1 cellular context compared by ENCODE assay signal in the genomic region with DNA sequence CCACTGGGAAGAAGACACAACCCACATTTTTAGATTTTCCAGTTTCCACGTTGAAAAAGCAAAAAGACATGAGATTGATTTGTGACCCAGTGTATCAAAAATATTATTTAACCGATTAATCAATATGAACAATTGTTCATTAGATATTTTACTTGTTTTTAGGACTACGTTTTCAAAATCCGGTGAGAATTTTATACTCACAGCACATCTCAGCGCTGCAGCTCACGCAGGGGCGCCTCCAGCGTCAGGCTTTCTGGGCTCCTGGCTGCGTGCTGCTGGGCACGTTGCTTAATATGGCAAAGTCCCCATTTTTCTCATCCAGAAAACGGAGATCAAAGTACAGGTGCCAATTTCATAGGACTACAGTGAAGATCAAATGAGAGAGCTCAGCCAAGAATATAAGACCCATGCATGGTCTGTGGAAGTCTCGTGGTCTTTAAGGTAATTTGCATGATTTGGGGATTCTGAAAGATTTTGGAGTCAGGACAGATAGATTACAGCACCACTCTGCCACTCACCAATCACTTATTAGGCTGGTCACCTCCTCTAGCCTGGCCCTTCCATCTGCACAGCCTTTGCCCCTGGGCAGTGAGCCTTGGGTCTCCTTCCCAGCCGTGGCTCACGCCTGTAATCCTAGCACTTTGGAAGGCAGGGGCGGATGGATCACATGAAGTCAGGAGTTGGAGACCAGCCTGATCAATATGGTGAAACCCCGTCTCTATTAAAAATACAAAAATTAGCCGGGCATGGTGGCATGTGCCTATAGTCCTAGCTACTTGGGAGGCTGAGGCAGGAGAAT.
TF ChIP-seq lines count a peak whose summit lies in the region.

No MANE protein-coding gene starts in this region.

TF ChIP-seq in HepG2, 621 proteins besides CTCF, POLR2A, EP300 and RAD21 (continued from another document and continues in another):
- TF ChIP-seq, protein P1, sequence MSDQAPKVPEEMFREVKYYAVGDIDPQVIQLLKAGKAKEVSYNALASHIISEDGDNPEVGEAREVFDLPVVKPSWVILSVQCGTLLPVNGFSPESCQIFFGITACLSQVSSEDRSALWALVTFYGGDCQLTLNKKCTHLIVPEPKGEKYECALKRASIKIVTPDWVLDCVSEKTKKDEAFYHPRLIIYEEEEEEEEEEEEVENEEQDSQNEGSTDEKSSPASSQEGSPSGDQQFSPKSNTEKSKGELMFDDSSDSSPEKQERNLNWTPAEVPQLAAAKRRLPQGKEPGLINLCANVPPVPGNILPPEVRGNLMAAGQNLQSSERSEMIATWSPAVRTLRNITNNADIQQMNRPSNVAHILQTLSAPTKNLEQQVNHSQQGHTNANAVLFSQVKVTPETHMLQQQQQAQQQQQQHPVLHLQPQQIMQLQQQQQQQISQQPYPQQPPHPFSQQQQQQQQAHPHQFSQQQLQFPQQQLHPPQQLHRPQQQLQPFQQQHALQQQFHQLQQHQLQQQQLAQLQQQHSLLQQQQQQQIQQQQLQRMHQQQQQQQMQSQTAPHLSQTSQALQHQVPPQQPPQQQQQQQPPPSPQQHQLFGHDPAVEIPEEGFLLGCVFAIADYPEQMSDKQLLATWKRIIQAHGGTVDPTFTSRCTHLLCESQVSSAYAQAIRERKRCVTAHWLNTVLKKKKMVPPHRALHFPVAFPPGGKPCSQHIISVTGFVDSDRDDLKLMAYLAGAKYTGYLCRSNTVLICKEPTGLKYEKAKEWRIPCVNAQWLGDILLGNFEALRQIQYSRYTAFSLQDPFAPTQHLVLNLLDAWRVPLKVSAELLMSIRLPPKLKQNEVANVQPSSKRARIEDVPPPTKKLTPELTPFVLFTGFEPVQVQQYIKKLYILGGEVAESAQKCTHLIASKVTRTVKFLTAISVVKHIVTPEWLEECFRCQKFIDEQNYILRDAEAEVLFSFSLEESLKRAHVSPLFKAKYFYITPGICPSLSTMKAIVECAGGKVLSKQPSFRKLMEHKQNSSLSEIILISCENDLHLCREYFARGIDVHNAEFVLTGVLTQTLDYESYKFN (CRISPR knock-in tag; conservative IDR thresholded peaks at IDR 0.05) = peak; percentile 55
- TF ChIP-seq MIER3 (CRISPR knock-in tag; IDR thresholded peaks at IDR 0.05; ENCODE audit: borderline replicate concordance) (no peak; the same call in 1 of the 2 replicates), MED8 (CRISPR knock-in tag; IDR thresholded peaks at IDR 0.05; ENCODE audit: insufficient replicate concordance) (no peak), ZSCAN21 (CRISPR knock-in tag; IDR thresholded peaks at IDR 0.05; ENCODE audit: borderline replicate concordance) (no peak), ZNF724P (CRISPR knock-in tag; IDR thresholded peaks at IDR 0.05; ENCODE audit: borderline replicate concordance) (peak; percentile 12; the same call in 1 of the 2 replicates), GATAD1 (CRISPR knock-in tag; IDR thresholded peaks at IDR 0.05) (no peak), ZNF670 (CRISPR knock-in tag; IDR thresholded peaks at IDR 0.05; ENCODE audit: borderline replicate concordance) (peak; percentile 42; the same call in 1 of the 2 replicates), MIER2 (CRISPR knock-in tag; IDR thresholded peaks at IDR 0.05) (no peak), SMYD3 (CRISPR knock-in tag; IDR thresholded peaks at IDR 0.05) (0 out of 2 replicates have a peak, but pooled peaks have one; percentile 21), ZNF333 (CRISPR knock-in tag; IDR thresholded peaks at IDR 0.05; ENCODE audit: borderline replicate concordance) (0 out of 2 replicates have a peak, but pooled peaks have one; percentile 3), MTA1 (CRISPR knock-in tag; IDR thresholded peaks at IDR 0.05; ENCODE audit: borderline replicate concordance) (no peak), ZNF672 (CRISPR knock-in tag; IDR thresholded peaks at IDR 0.05) (no peak), HIVEP1 (CRISPR knock-in tag; IDR thresholded peaks at IDR 0.05) (no peak)
- TF ChIP-seq, protein P2, sequence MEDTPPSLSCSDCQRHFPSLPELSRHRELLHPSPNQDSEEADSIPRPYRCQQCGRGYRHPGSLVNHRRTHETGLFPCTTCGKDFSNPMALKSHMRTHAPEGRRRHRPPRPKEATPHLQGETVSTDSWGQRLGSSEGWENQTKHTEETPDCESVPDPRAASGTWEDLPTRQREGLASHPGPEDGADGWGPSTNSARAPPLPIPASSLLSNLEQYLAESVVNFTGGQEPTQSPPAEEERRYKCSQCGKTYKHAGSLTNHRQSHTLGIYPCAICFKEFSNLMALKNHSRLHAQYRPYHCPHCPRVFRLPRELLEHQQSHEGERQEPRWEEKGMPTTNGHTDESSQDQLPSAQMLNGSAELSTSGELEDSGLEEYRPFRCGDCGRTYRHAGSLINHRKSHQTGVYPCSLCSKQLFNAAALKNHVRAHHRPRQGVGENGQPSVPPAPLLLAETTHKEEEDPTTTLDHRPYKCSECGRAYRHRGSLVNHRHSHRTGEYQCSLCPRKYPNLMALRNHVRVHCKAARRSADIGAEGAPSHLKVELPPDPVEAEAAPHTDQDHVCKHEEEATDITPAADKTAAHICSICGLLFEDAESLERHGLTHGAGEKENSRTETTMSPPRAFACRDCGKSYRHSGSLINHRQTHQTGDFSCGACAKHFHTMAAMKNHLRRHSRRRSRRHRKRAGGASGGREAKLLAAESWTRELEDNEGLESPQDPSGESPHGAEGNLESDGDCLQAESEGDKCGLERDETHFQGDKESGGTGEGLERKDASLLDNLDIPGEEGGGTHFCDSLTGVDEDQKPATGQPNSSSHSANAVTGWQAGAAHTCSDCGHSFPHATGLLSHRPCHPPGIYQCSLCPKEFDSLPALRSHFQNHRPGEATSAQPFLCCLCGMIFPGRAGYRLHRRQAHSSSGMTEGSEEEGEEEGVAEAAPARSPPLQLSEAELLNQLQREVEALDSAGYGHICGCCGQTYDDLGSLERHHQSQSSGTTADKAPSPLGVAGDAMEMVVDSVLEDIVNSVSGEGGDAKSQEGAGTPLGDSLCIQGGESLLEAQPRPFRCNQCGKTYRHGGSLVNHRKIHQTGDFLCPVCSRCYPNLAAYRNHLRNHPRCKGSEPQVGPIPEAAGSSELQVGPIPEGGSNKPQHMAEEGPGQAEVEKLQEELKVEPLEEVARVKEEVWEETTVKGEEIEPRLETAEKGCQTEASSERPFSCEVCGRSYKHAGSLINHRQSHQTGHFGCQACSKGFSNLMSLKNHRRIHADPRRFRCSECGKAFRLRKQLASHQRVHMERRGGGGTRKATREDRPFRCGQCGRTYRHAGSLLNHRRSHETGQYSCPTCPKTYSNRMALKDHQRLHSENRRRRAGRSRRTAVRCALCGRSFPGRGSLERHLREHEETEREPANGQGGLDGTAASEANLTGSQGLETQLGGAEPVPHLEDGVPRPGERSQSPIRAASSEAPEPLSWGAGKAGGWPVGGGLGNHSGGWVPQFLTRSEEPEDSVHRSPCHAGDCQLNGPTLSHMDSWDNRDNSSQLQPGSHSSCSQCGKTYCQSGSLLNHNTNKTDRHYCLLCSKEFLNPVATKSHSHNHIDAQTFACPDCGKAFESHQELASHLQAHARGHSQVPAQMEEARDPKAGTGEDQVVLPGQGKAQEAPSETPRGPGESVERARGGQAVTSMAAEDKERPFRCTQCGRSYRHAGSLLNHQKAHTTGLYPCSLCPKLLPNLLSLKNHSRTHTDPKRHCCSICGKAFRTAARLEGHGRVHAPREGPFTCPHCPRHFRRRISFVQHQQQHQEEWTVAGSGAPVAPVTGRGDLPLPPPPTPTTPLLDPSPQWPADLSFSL (CRISPR knock-in tag; IDR thresholded peaks at IDR 0.05) = no peak
- TF ChIP-seq, protein P3, sequence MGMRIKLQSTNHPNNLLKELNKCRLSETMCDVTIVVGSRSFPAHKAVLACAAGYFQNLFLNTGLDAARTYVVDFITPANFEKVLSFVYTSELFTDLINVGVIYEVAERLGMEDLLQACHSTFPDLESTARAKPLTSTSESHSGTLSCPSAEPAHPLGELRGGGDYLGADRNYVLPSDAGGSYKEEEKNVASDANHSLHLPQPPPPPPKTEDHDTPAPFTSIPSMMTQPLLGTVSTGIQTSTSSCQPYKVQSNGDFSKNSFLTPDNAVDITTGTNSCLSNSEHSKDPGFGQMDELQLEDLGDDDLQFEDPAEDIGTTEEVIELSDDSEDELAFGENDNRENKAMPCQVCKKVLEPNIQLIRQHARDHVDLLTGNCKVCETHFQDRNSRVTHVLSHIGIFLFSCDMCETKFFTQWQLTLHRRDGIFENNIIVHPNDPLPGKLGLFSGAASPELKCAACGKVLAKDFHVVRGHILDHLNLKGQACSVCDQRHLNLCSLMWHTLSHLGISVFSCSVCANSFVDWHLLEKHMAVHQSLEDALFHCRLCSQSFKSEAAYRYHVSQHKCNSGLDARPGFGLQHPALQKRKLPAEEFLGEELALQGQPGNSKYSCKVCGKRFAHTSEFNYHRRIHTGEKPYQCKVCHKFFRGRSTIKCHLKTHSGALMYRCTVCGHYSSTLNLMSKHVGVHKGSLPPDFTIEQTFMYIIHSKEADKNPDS (CRISPR knock-in tag; IDR thresholded peaks at IDR 0.05) = no peak
- TF ChIP-seq, protein P4, sequence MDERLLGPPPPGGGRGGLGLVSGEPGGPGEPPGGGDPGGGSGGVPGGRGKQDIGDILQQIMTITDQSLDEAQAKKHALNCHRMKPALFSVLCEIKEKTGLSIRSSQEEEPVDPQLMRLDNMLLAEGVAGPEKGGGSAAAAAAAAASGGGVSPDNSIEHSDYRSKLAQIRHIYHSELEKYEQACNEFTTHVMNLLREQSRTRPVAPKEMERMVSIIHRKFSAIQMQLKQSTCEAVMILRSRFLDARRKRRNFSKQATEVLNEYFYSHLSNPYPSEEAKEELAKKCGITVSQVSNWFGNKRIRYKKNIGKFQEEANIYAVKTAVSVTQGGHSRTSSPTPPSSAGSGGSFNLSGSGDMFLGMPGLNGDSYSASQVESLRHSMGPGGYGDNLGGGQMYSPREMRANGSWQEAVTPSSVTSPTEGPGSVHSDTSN (CRISPR knock-in tag; IDR thresholded peaks at IDR 0.05) = no peak
- TF ChIP-seq, protein P5, sequence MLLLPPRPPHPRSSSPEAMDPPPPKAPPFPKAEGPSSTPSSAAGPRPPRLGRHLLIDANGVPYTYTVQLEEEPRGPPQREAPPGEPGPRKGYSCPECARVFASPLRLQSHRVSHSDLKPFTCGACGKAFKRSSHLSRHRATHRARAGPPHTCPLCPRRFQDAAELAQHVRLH (CRISPR knock-in tag; IDR thresholded peaks at IDR 0.05; ENCODE audit: borderline replicate concordance, low read depth) = no peak
- TF ChIP-seq, protein P6, sequence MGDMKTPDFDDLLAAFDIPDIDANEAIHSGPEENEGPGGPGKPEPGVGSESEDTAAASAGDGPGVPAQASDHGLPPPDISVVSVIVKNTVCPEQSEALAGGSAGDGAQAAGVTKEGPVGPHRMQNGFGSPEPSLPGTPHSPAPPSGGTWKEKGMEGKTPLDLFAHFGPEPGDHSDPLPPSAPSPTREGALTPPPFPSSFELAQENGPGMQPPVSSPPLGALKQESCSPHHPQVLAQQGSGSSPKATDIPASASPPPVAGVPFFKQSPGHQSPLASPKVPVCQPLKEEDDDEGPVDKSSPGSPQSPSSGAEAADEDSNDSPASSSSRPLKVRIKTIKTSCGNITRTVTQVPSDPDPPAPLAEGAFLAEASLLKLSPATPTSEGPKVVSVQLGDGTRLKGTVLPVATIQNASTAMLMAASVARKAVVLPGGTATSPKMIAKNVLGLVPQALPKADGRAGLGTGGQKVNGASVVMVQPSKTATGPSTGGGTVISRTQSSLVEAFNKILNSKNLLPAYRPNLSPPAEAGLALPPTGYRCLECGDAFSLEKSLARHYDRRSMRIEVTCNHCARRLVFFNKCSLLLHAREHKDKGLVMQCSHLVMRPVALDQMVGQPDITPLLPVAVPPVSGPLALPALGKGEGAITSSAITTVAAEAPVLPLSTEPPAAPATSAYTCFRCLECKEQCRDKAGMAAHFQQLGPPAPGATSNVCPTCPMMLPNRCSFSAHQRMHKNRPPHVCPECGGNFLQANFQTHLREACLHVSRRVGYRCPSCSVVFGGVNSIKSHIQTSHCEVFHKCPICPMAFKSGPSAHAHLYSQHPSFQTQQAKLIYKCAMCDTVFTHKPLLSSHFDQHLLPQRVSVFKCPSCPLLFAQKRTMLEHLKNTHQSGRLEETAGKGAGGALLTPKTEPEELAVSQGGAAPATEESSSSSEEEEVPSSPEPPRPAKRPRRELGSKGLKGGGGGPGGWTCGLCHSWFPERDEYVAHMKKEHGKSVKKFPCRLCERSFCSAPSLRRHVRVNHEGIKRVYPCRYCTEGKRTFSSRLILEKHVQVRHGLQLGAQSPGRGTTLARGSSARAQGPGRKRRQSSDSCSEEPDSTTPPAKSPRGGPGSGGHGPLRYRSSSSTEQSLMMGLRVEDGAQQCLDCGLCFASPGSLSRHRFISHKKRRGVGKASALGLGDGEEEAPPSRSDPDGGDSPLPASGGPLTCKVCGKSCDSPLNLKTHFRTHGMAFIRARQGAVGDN (CRISPR knock-in tag; IDR thresholded peaks at IDR 0.05) = peak; percentile 67
- TF ChIP-seq, protein P7, sequence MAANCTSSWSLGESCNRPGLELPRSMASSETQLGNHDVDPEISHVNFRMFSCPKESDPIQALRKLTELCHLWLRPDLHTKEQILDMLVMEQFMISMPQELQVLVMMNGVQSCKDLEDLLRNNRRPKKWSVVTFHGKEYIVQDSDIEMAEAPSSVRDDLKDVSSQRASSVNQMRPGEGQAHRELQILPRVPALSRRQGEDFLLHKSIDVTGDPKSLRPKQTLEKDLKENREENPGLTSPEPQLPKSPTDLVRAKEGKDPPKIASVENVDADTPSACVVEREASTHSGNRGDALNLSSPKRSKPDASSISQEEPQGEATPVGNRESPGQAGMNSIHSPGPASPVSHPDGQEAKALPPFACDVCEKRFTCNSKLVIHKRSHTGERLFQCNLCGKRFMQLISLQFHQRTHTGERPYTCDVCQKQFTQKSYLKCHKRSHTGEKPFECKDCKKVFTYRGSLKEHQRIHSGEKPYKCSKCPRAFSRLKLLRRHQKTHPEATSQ (CRISPR knock-in tag; IDR thresholded peaks at IDR 0.05; ENCODE audit: borderline replicate concordance) = peak; percentile 55; the same call in 1 of the 2 replicates
- TF ChIP-seq, protein P8, sequence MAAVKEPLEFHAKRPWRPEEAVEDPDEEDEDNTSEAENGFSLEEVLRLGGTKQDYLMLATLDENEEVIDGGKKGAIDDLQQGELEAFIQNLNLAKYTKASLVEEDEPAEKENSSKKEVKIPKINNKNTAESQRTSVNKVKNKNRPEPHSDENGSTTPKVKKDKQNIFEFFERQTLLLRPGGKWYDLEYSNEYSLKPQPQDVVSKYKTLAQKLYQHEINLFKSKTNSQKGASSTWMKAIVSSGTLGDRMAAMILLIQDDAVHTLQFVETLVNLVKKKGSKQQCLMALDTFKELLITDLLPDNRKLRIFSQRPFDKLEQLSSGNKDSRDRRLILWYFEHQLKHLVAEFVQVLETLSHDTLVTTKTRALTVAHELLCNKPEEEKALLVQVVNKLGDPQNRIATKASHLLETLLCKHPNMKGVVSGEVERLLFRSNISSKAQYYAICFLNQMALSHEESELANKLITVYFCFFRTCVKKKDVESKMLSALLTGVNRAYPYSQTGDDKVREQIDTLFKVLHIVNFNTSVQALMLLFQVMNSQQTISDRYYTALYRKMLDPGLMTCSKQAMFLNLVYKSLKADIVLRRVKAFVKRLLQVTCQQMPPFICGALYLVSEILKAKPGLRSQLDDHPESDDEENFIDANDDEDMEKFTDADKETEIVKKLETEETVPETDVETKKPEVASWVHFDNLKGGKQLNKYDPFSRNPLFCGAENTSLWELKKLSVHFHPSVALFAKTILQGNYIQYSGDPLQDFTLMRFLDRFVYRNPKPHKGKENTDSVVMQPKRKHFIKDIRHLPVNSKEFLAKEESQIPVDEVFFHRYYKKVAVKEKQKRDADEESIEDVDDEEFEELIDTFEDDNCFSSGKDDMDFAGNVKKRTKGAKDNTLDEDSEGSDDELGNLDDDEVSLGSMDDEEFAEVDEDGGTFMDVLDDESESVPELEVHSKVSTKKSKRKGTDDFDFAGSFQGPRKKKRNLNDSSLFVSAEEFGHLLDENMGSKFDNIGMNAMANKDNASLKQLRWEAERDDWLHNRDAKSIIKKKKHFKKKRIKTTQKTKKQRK (IDR thresholded peaks at IDR 0.05; ENCODE audit: low read length) = no peak
